ENCODE assay signal across 10 cellular contexts in genomic region chr22:36351921-36352774, GRCh38. TPM values are rescaled to one million over a fixed set of nuclear protein-coding genes. Genes with fewer than 3 reads are reported as not detected.
DNase-seq lines count a peak whose midpoint lies in the region; ATAC-seq, FAIRE-seq and TF ChIP-seq lines count a peak whose summit lies in the region.
"Had no signal": no experiment of that assay in that cellular context is flagged by ENCODE, and none has a peak within 500 bp of the region (broad histone marks: within the 10 kb centered on the region; RNA-seq: fewer than 3 reads in every experiment).

No MANE protein-coding gene starts in this region.

- H3K27ac ChIP-seq in HUES48 (ENCODE audit: low read depth, low read length): peak overlapping the region; percentile 78
- peak overlapping the region; percentile 69 for H3K27ac ChIP-seq in keratinocyte (ENCODE audit: control insufficient read depth, insufficient read depth, low read length)
- H3K27ac ChIP-seq: KMS-11 had no signal

- peak overlapping the region; percentile 84 for H3K27ac Mint-ChIP-seq in stimulated activated effector memory CD8-positive, alpha-beta T cell treated with anti-CD3 and anti-CD28 coated beads, Interleukin-12 subunit alpha, Interleukin-12 subunit beta, amount 100 ng/mL, for 72 hours

- H3K4me1 Mint-ChIP-seq in stimulated activated effector memory CD8-positive, alpha-beta T cell treated with anti-CD3 and anti-CD28 coated beads, Interleukin-12 subunit alpha, Interleukin-12 subunit beta, amount 100 ng/mL, for 72 hours: peaks cover 83% of the 10 kb centered on the region

- H3K9me3 ChIP-seq in HUES48 (ENCODE audit: control insufficient read depth, insufficient read depth, low read length) (no peaks in the 10 kb centered on the region), keratinocyte (ENCODE audit: control insufficient read depth, low read depth, low read length) (no peaks in the 10 kb centered on the region)

- H3K36me3 Mint-ChIP-seq in stimulated activated effector memory CD8-positive, alpha-beta T cell treated with anti-CD3 and anti-CD28 coated beads, Interleukin-12 subunit alpha, Interleukin-12 subunit beta, amount 100 ng/mL, for 72 hours: peaks cover 87% of the 10 kb centered on the region

- H3K9me3 Mint-ChIP-seq in stimulated activated effector memory CD8-positive, alpha-beta T cell treated with anti-CD3 and anti-CD28 coated beads, Interleukin-12 subunit alpha, Interleukin-12 subunit beta, amount 100 ng/mL, for 72 hours: no peaks in the 10 kb centered on the region

- ATAC-seq in stimulated activated effector memory CD8-positive, alpha-beta T cell treated with anti-CD3 and anti-CD28 coated beads, Interleukin-12 subunit alpha, Interleukin-12 subunit beta, amount 100 ng/mL, for 72 hours: no peak
- ATAC-seq in GM21367 (IDR thresholded peaks at IDR 0.05; ENCODE audit: unreplicated experiment): no peak

- H3K27me3 ChIP-seq in HUES48 (ENCODE audit: control insufficient read depth, insufficient read depth, low read length) (no peaks in the 10 kb centered on the region), keratinocyte (ENCODE audit: control insufficient read depth, extremely low read depth, insufficient read depth, low read length) (no peaks in the 10 kb centered on the region)

- H2AFZ ChIP-seq in keratinocyte (ENCODE audit: control insufficient read depth, low read length): no peak overlapping the region

- FAIRE-seq in keratinocyte (lab: Jason Lieb, UNC) (peak; percentile 84), frontal cortex (lab: Jason Lieb, UNC) (no peak)

- no peak overlapping the region for H3K4me3 ChIP-seq in HUES48 (ENCODE audit: low read depth, low read length)
- peak overlapping the region in 1 of 3 experiments; percentile 34 for H3K4me3 ChIP-seq in keratinocyte (ENCODE audit: control insufficient read depth in 2 of 3, extremely low read depth in 1 of 3, insufficient read depth in 2 of 3, low read depth in 1 of 3, low read length in 3 of 3)

- H3K9me1 ChIP-seq in keratinocyte (ENCODE audit: control insufficient read depth, extremely low read depth, insufficient read depth, low read length): peaks cover 15% of the 10 kb centered on the region

- peak; percentile 51 for DNase-seq in amniotic epithelial cell (ENCODE audit: low read depth)
- DNase-seq in keratinocyte (ENCODE audit: low read depth, low spot score): no peak
- no peak for DNase-seq in stimulated activated effector memory CD8-positive, alpha-beta T cell treated with anti-CD3 and anti-CD28 coated beads, Interleukin-12 subunit alpha, Interleukin-12 subunit beta, amount 100 ng/mL, for 72 hours (ENCODE audit: low spot score in 2 of 2)
- DNase-seq in NCI-H2107 treated with DMSO at 0.1 percent for 48 hours (lab: John Stamatoyannopoulos, UW; ENCODE audit: unreplicated experiment): no peak
- no peak for DNase-seq in frontal cortex (ENCODE audit: low spot score in 2 of 2)
- DNase-seq in NCI-H1436 treated with DMSO at 0.1 percent for 48 hours (lab: John Stamatoyannopoulos, UW): no peak
- DNase-seq: activated CD8-positive, alpha-beta memory T cell treated with anti-CD3 and anti-CD28 coated beads, Interleukin-2, amount 50 U/mL, for 48 hours had no signal

- H3K4me2 ChIP-seq in keratinocyte (ENCODE audit: control insufficient read depth, extremely low read depth, insufficient read depth, low read depth, low read length): peak overlapping the region; percentile 50
- H3K4me2 ChIP-seq: KMS-11 had no signal

- H3K4me3 Mint-ChIP-seq in stimulated activated effector memory CD8-positive, alpha-beta T cell treated with anti-CD3 and anti-CD28 coated beads, Interleukin-12 subunit alpha, Interleukin-12 subunit beta, amount 100 ng/mL, for 72 hours: peak overlapping the region; percentile 64

- H3K36me3 ChIP-seq in HUES48 (ENCODE audit: control insufficient read depth, insufficient read depth, low read length) (peaks cover 14% of the 10 kb centered on the region), keratinocyte (ENCODE audit: control insufficient read depth in 2 of 2, extremely low read depth in 1 of 2, insufficient read depth in 2 of 2, low read length in 2 of 2) (peaks cover 23 to 55% of the 10 kb centered on the region in 2 experiments)

- no peak for TF ChIP-seq CTCF in keratinocyte (optimal IDR thresholded peaks at IDR 0.05 in 1 of 3, IDR thresholded peaks at IDR 0.05 in 1 of 3, conservative IDR thresholded peaks at IDR 0.05 in 1 of 3; ENCODE audit: extremely low read depth in 1 of 3, insufficient read depth in 2 of 3, low read length in 3 of 3)

- H3K9ac ChIP-seq in HUES48 (ENCODE audit: low read depth, low read length) (no peak overlapping the region), keratinocyte (ENCODE audit: control insufficient read depth, extremely low read depth, insufficient read depth, low read length) (peak overlapping the region; percentile 49)
- H3K9ac ChIP-seq: KMS-11 had no signal

- H4K20me1 ChIP-seq in keratinocyte (ENCODE audit: control insufficient read depth, extremely low read depth, insufficient read depth, low read length): peaks cover 83% of the 10 kb centered on the region

- dilution Hi-C loops in keratinocyte (cut with MboI; ENCODE audit: extremely low pct_ligation_motif_present, low sequenced_read_pairs): no loop called here

- peaks cover 39% of the 10 kb centered on the region for H3K4me1 ChIP-seq in HUES48 (ENCODE audit: control insufficient read depth, insufficient read depth, low read length)
- H3K4me1 ChIP-seq in keratinocyte (ENCODE audit: control insufficient read depth, extremely low read depth, insufficient read depth, low read length): peaks cover 56% of the 10 kb centered on the region

- peaks cover 97% of the 10 kb centered on the region for H3K79me2 ChIP-seq in keratinocyte (ENCODE audit: control insufficient read depth, insufficient read depth, low read length)

RNA-seq across cellular contexts. Expression of gene MYH9, which starts 35.6 kb away (rescaled TPM):
- polyA plus RNA-seq in keratinocyte: 277 to 489 TPM (median 351 TPM) in 3 replicates
- polyA plus RNA-seq in keratinocyte (2011; ENCODE audit: low read depth): 526 TPM
- 357 and 388 TPM in 2 replicates for polyA plus RNA-seq in keratinocyte (2011; cell fraction: cytosol; rRNA removed)
- polyA plus RNA-seq in keratinocyte (2011; cell fraction: nucleus; rRNA removed): 864 and 995 TPM in 2 replicates
- 168 and 903 TPM in 2 replicates for polyA plus RNA-seq in keratinocyte (2012; ENCODE audit: low replicate concordance)
- 752 to 1,882 TPM (median 1,066 TPM) in 3 replicates for polyA minus RNA-seq in keratinocyte
- 461 TPM for polyA minus RNA-seq in keratinocyte (2011; cell fraction: cytosol; rRNA and poly(A)+ RNA removed)
- polyA minus RNA-seq in keratinocyte (2011; cell fraction: nucleus; rRNA and poly(A)+ RNA removed): 623 and 1,627 TPM in 2 replicates
- total RNA-seq in frontal cortex: 32.2 TPM
